ENCODE assay signal across 10 cellular contexts in genomic region chr6:11766589-11767450, GRCh38. TPM values are rescaled to one million over a fixed set of nuclear protein-coding genes. Genes with fewer than 3 reads are reported as not detected.
A peak's percentile ranks its signal among the peaks of the same experiment; 100 is the strongest.
DNase-seq lines count a peak whose midpoint lies in the region; TF ChIP-seq lines count a peak whose summit lies in the region.
"Had no signal": no experiment of that assay in that cellular context is flagged by ENCODE, and none has a peak within 500 bp of the region (broad histone marks: within the 10 kb centered on the region; RNA-seq: fewer than 3 reads in every experiment).

No MANE protein-coding gene starts in this region.

- no peak for TF ChIP-seq CTCF in adrenal gland (IDR thresholded peaks at IDR 0.05)
- TF ChIP-seq CTCF in hepatocyte (IDR thresholded peaks at IDR 0.05; ENCODE audit: poor library complexity): no peak
- TF ChIP-seq CTCF in suprapubic skin (IDR thresholded peaks at IDR 0.05): no peak

- H3K4me1 ChIP-seq in adrenal gland (replicated peaks in 1 of 2) (peaks cover 20 to 42% of the 10 kb centered on the region in 2 donors), hepatocyte (ENCODE audit: insufficient read depth) (peaks cover 46% of the 10 kb centered on the region), suprapubic skin (peaks cover 60% of the 10 kb centered on the region)

- no peak overlapping the region for H3K4me3 Mint-ChIP-seq in T-helper 2 cell treated with Interferon-gamma antibody and Interleukin-4, amounts not matched to agents 5 μg/mL and 100 μg/mL, for 36 hours

- no peak overlapping the region for H2AFZ ChIP-seq in hepatocyte

- no peaks in the 10 kb centered on the region for H3K36me3 Mint-ChIP-seq in T-helper 2 cell treated with Interferon-gamma antibody and Interleukin-4, amounts not matched to agents 5 μg/mL and 100 μg/mL, for 36 hours (ENCODE audit: low read depth)

- no peak for TF ChIP-seq EP300 in suprapubic skin (IDR thresholded peaks at IDR 0.05)

- H3K27me3 ChIP-seq in adrenal gland (no peaks in the 10 kb centered on the region), hepatocyte (no peaks in the 10 kb centered on the region), suprapubic skin (no peaks in the 10 kb centered on the region)

- DNase-seq in HK-2 (ENCODE audit: unreplicated experiment): peak; percentile 66
- peak in 6 of 7 donors; percentile 46 to 60 (median 50) for DNase-seq in adrenal gland
- peak; percentile 70 for DNase-seq in hepatocyte (ENCODE audit: low spot score)
- DNase-seq in suprapubic skin (ENCODE audit: low spot score in 2 of 2): no peak
- DNase-seq in NCI-H2196 (lab: John Stamatoyannopoulos, UW; ENCODE audit: unreplicated experiment): no peak
- DNase-seq in Ammon's horn (ENCODE audit: low spot score): no peak
- DNase-seq in T-helper 2 cell treated with Interferon-gamma antibody and Interleukin-4, amounts not matched to agents 5 μg/mL and 100 μg/mL, for 36 hours (ENCODE audit: low spot score): no peak
- no peak for DNase-seq in COLO668 (lab: John Stamatoyannopoulos, UW; ENCODE audit: unreplicated experiment)
- DNase-seq: NCI-H1930; stimulated activated CD4-positive, alpha-beta T cell treated with anti-CD3 and anti-CD28 coated beads, Interleukin-4, amount 100 ng/mL, for 24 hours had no signal

- no peaks in the 10 kb centered on the region for H3K9me2 ChIP-seq in hepatocyte (replicated peaks; ENCODE audit: insufficient read depth)

- WGBS in adrenal gland, 4 donors: 54 to 63% (median 60%) methylated on average over 8 of the region's 8 CpGs
- 45% methylated on average over 8 of the region's 8 CpGs for WGBS in hepatocyte (ENCODE audit: low lambda C conversion rate, missing lambda C conversion rate)
- WGBS in suprapubic skin: 62% methylated on average over 8 of the region's 8 CpGs

- peak overlapping the region; percentile 40 to 75 (median 62) for H3K27ac ChIP-seq in adrenal gland
- peak overlapping the region; percentile 64 for H3K27ac ChIP-seq in hepatocyte
- H3K27ac ChIP-seq in suprapubic skin: peak overlapping the region; percentile 32

- no peaks in the 10 kb centered on the region for H3K9me3 ChIP-seq in adrenal gland (replicated peaks in 1 of 3)
- H3K9me3 ChIP-seq in hepatocyte (ENCODE audit: low read depth): no peaks in the 10 kb centered on the region
- H3K9me3 ChIP-seq in suprapubic skin: no peaks in the 10 kb centered on the region

- H3K27me3 Mint-ChIP-seq in T-helper 2 cell treated with Interferon-gamma antibody and Interleukin-4, amounts not matched to agents 5 μg/mL and 100 μg/mL, for 36 hours (ENCODE audit: low read depth): no peaks in the 10 kb centered on the region

- no peaks in the 10 kb centered on the region for H3K36me3 ChIP-seq in adrenal gland (replicated peaks in 1 of 2)
- no peaks in the 10 kb centered on the region for H3K36me3 ChIP-seq in hepatocyte (replicated peaks; ENCODE audit: insufficient read depth, low read depth)
- H3K36me3 ChIP-seq in suprapubic skin: no peaks in the 10 kb centered on the region

- TF ChIP-seq POLR2A in adrenal gland (IDR thresholded peaks at IDR 0.05): peak in 1 of 2 donors; percentile 29
- TF ChIP-seq POLR2A in suprapubic skin (IDR thresholded peaks at IDR 0.05): no peak

- H4K20me1 ChIP-seq in hepatocyte (ENCODE audit: insufficient read depth, poor library complexity, severe bottlenecking): no peaks in the 10 kb centered on the region

- no peaks in the 10 kb centered on the region for H3K9me3 Mint-ChIP-seq in T-helper 2 cell treated with Interferon-gamma antibody and Interleukin-4, amounts not matched to agents 5 μg/mL and 100 μg/mL, for 36 hours

- no peaks in the 10 kb centered on the region for H3K79me2 ChIP-seq in hepatocyte

- no peak overlapping the region for H3K4me3 ChIP-seq in adrenal gland
- H3K4me3 ChIP-seq in hepatocyte: no peak overlapping the region
- H3K4me3 ChIP-seq in suprapubic skin: no peak overlapping the region

- no peak overlapping the region for H3K27ac Mint-ChIP-seq in T-helper 2 cell treated with Interferon-gamma antibody and Interleukin-4, amounts not matched to agents 5 μg/mL and 100 μg/mL, for 36 hours

- H3K4me2 ChIP-seq in hepatocyte: no peak overlapping the region

- intact Hi-C loops in adrenal gland (cut with DNase I): no loop called here

- peaks cover 2% of the 10 kb centered on the region for H3K4me1 Mint-ChIP-seq in T-helper 2 cell treated with Interferon-gamma antibody and Interleukin-4, amounts not matched to agents 5 μg/mL and 100 μg/mL, for 36 hours (ENCODE audit: low read depth)

RNA-seq across cellular contexts. Expression of gene ADTRP, which starts 11.8 kb away (rescaled TPM):
- total RNA-seq in adrenal gland: 1 to 10 TPM in 1 of 8 donors, under 1 TPM in 2, not detected in 5; 0.27 to 1.1 (median 0.84) TPM
- polyA plus RNA-seq in adrenal gland: under 1 TPM; 0.20 to 0.56 (median 0.35) TPM
- total RNA-seq in hepatocyte: 9.8 and 10.0 TPM in 2 replicates
- 3.6 and 4.1 TPM in 2 replicates for polyA plus RNA-seq in hepatocyte
- 10 to 100 TPM; 19.6 to 39.5 (median 26.2) TPM for total RNA-seq in suprapubic skin

Comparison
In these comparisons a context has a peak if more than half of its experiments do, and no peak if none do; other contexts are left out.
1. DNase-seq: peak in HK-2 (single experiment), adrenal gland (6 of 7) and hepatocyte (single experiment); none in suprapubic skin (0 of 2), NCI-H2196 (single experiment), Ammon's horn (single experiment), T-helper 2 cell treated with Interferon-gamma antibody and Interleukin-4, amounts not matched to agents 5 μg/mL and 100 μg/mL, for 36 hours (single experiment) and COLO668 (single experiment).
2. Peak in every context shown above with its lines, with median percentiles within 50 percentile points of each other: H3K27ac ChIP-seq.